8 cellular contexts compared by ENCODE assay signal in genomic region chr17:8630802-8631553, GRCh38. TPM values are rescaled to one million over a fixed set of nuclear protein-coding genes. Genes with fewer than 3 reads are reported as not detected.
DNase-seq lines count a peak whose midpoint lies in the region; ATAC-seq and TF ChIP-seq lines count a peak whose summit lies in the region.

No MANE protein-coding gene starts in this region.

- TF ChIP-seq CTCF in GM12865 (IDR thresholded peaks at IDR 0.05; ENCODE audit: insufficient read depth, low read depth, low read length, missing control alignments) (peak; percentile 12), ascending aorta (IDR thresholded peaks at IDR 0.05) (peak in 2 of 3 experiments; percentile 9 to 37), psoas muscle (IDR thresholded peaks at IDR 0.05) (no peak), uterus (IDR thresholded peaks at IDR 0.05) (peak in 3 of 4 experiments; percentile 15 to 35 (median 15))

- H3K4me3 ChIP-seq in GM12865 (ENCODE audit: low read depth, low read length) (peak overlapping the region; percentile 93), ascending aorta (peak overlapping the region; percentile 68 to 90), right cardiac atrium (ENCODE audit: low read length) (peak overlapping the region; percentile 88), psoas muscle (peak overlapping the region; percentile 81), uterus (peak overlapping the region; percentile 80 to 96)

- peaks cover 52% of the 10 kb centered on the region for H3K27me3 Mint-ChIP-seq in T-helper 17 cell

- H3K27ac Mint-ChIP-seq in T-helper 17 cell, result peak overlapping the region; percentile 21

- intact Hi-C loops in ascending aorta (cut with DNase I), result loop anchor here (1.0 to 5.0 kb wide), 6 partner anchors 18 to 116 kb away; no protein-coding TSS in a partner anchor
- intact Hi-C loops in right cardiac atrium (cut with DNase I), result loop anchor here in 2 of 4 donors (5.0 to 10.0 kb wide), 2 partner anchors 71 to 114 kb away; partner anchors contain the start of gene CCDC42 (in 1 of the 2)
- intact Hi-C loops in psoas muscle (cut with DNase I), result no loop called here
- intact Hi-C loops in uterus (cut with DNase I; ENCODE audit: low total_unique reads), result no loop called here

- H3K36me3 Mint-ChIP-seq in T-helper 17 cell (ENCODE audit: low read depth), result peaks cover 5% of the 10 kb centered on the region

- ATAC-seq in HG02840 (IDR thresholded peaks at IDR 0.05; ENCODE audit: low FRiP score, unreplicated experiment) (peak; percentile 93), T-helper 17 cell (peak; percentile 95), right cardiac atrium (peak; percentile 99), psoas muscle (peak; percentile 99)

- H3K27ac ChIP-seq in ascending aorta (peak overlapping the region; percentile 94 to 98), right cardiac atrium (ENCODE audit: low read length) (peak overlapping the region; percentile 77), psoas muscle (no peak overlapping the region), uterus (peak overlapping the region; percentile 84)

- DNase-seq in GM12865 (ENCODE audit: low read depth) (peak; percentile 99), NCI-H1436 (lab: John Stamatoyannopoulos, UW) (peak; percentile 99), T-helper 17 cell (peak; percentile 62 to 72 (median 64)), ascending aorta (ENCODE audit: low spot score in 2 of 2) (peak; percentile 93 to 99), right cardiac atrium (peak; percentile 98 to 99 (median 99)), psoas muscle (peak; percentile 96 to 97), uterus (peak; percentile 98 to 99)

- H3K9me3 ChIP-seq in T-helper 17 cell (ENCODE audit: control insufficient read depth, low read length, poor library complexity, severe bottlenecking) (no peaks in the 10 kb centered on the region), ascending aorta (no peaks in the 10 kb centered on the region), right cardiac atrium (ENCODE audit: control insufficient read depth, low read length) (no peaks in the 10 kb centered on the region), psoas muscle (no peaks in the 10 kb centered on the region), uterus (no peaks in the 10 kb centered on the region)

- under 1% methylated on average over 85 of the region's 85 CpGs for WGBS in right cardiac atrium
- WGBS in psoas muscle, 3 donors, result 0% methylated on average over 69 to 85 of the region's 85 CpGs

- TF ChIP-seq POLR2A in uterus (IDR thresholded peaks at IDR 0.05), result no peak

- peaks cover 15% of the 10 kb centered on the region for H3K4me1 Mint-ChIP-seq in T-helper 17 cell

- H3K4me1 ChIP-seq in ascending aorta (peaks cover 0 to 4% of the 10 kb centered on the region in 2 donors), right cardiac atrium (ENCODE audit: control insufficient read depth, insufficient read depth, low read length) (no peaks in the 10 kb centered on the region), psoas muscle (no peaks in the 10 kb centered on the region), uterus (no peaks in the 10 kb centered on the region)

- peak overlapping the region; percentile 97 for H3K4me3 Mint-ChIP-seq in T-helper 17 cell

- H3K36me3 ChIP-seq in ascending aorta (no peaks in the 10 kb centered on the region), psoas muscle (ENCODE audit: insufficient read depth in 1 of 2, low read depth in 1 of 2) (no peaks in the 10 kb centered on the region), uterus (no peaks in the 10 kb centered on the region)

- H3K27me3 ChIP-seq in ascending aorta, result no peaks in the 10 kb centered on the region
- H3K27me3 ChIP-seq in right cardiac atrium (ENCODE audit: control insufficient read depth, insufficient read depth), result no peaks in the 10 kb centered on the region
- H3K27me3 ChIP-seq in psoas muscle (ENCODE audit: insufficient read depth in 3 of 3, low read length in 2 of 3), result peaks cover 0 to 55% (median 7%) of the 10 kb centered on the region in 3 donors
- H3K27me3 ChIP-seq in uterus, result no peaks in the 10 kb centered on the region

RNA-seq across cellular contexts. Expression of gene MYH10, which starts 0.5 kb away (rescaled TPM):
- total RNA-seq in T-helper 17 cell (under 1 TPM; 0.42 to 0.99 TPM), ascending aorta (378 TPM), right cardiac atrium (10 to 100 TPM; 55.4 to 75.2 (median 59.0) TPM), psoas muscle (10 to 100 TPM in 2 of 4 donors, 1 to 10 TPM in 2; 1.9 to 34.2 (median 10.7) TPM), uterus (100 to 1,000 TPM in 1 of 4 donors, 10 to 100 TPM in 3; 39.1 to 229 (median 65.0) TPM)
- polyA plus RNA-seq in right cardiac atrium (21.8 TPM), psoas muscle (1 to 10 TPM; 1.8 to 1.9 (median 1.8) TPM)
